In the genomic region with DNA sequence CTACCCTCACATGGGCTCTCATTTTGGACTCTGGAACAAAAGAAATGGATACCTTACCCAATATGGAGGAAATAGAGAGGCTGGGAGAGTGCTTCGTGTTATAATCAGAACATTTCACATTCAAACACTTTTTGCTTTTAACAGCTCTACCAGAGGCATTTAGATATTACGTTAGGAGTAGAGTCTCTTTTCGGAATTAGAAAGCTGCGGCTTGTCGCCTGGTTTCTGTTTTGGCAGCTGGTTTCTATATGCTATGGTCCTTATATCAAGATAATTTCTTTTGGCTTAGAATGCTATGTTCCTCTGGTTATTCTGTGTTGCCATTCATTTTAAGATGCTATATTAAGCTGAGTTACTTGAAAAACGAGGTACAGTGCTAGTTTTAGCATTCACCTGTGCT, we compare ENCODE assay signal across 28 cellular contexts.
"Had no signal": no experiment of that assay in that cellular context is flagged by ENCODE, and none has a peak within 500 bp of the region (broad histone marks: within the 10 kb centered on the region; RNA-seq: fewer than 3 reads in every experiment).

No MANE protein-coding gene starts in this region.

- H3K9me3 ChIP-seq: MG63, Peyer's patch had no signal

- H3K4me1 Mint-ChIP-seq: activated CD4-positive, alpha-beta T cell treated with anti-CD3 and anti-CD28 coated beads for 36 hours; activated CD4-positive, alpha-beta T cell treated with anti-CD3 and anti-CD28 coated beads, Interleukin-2, amount 10 ng/mL, durations not matched to agents 7 days and 5 days had no signal

- ATAC-seq: activated CD4-positive, alpha-beta T cell treated with anti-CD3 and anti-CD28 coated beads for 36 hours; activated CD4-positive, CD25-positive, alpha-beta regulatory T cell treated with anti-CD3 and anti-CD28 coated beads, Interleukin-2, amount 50 U/mL, for 24 hours; activated CD8-positive, alpha-beta T cell treated with anti-CD3 and anti-CD28 coated beads, Interleukin-2, amount 10 ng/mL, durations not matched to agents 7 days and 5 days; activated naive CD4-positive, alpha-beta T cell treated with anti-CD3 and anti-CD28 coated beads, Interleukin-2, amount 50 U/mL, for 72 hours; activated T-cell treated with anti-CD3 and anti-CD28 coated beads, Interleukin-2, amount 50 U/mL, for 4 hours; PC-3 had no signal

- H3K9me3 Mint-ChIP-seq: activated CD4-positive, alpha-beta T cell treated with anti-CD3 and anti-CD28 coated beads, Interleukin-2, amount 10 ng/mL, durations not matched to agents 7 days and 5 days; activated naive CD4-positive, alpha-beta T cell treated with anti-CD3 and anti-CD28 coated beads for 36 hours; activated naive CD4-positive, alpha-beta T cell treated with anti-CD3 and anti-CD28 coated beads, Interleukin-2, amount 50 U/mL, for 72 hours; activated T-cell treated with anti-CD3 and anti-CD28 coated beads, Interleukin-2, amount 50 U/mL, for 4 hours; activated T-helper 1 cell treated with anti-CD3 and anti-CD28 coated beads, Interleukin-12 subunit alpha, Interleukin-12 subunit beta, Interleukin-2, Interleukin-4 antibody, amounts not matched to agents 30 ng/mL and 10 ng/mL and 1 ng/mL, durations not matched to agents 14 hours and 24 hours and 36 hours had no signal

- H3K4me3 Mint-ChIP-seq: activated CD4-positive, alpha-beta T cell treated with anti-CD3 and anti-CD28 coated beads for 36 hours; activated CD4-positive, alpha-beta T cell treated with anti-CD3 and anti-CD28 coated beads, Interleukin-2, amount 10 ng/mL, durations not matched to agents 7 days and 5 days; activated CD8-positive, alpha-beta T cell treated with anti-CD3 and anti-CD28 coated beads, Interleukin-2, amount 10 ng/mL, durations not matched to agents 7 days and 5 days; activated naive CD4-positive, alpha-beta T cell treated with anti-CD3 and anti-CD28 coated beads for 36 hours; activated T-cell treated with anti-CD3 and anti-CD28 coated beads, Interleukin-2, amount 50 U/mL, for 4 hours; activated T-helper 1 cell treated with anti-CD3 and anti-CD28 coated beads, Interleukin-12 subunit alpha, Interleukin-12 subunit beta, Interleukin-2, Interleukin-4 antibody, amounts not matched to agents 30 ng/mL and 10 ng/mL and 1 ng/mL, durations not matched to agents 14 hours and 24 hours and 36 hours had no signal

- H3K4me1 ChIP-seq: Peyer's patch had no signal

- H3K36me3 Mint-ChIP-seq: activated naive CD4-positive, alpha-beta T cell treated with anti-CD3 and anti-CD28 coated beads, Interleukin-2, amount 50 U/mL, for 72 hours; brain had no signal

- H3K36me3 ChIP-seq: MG63, Peyer's patch had no signal

- H3K27ac Mint-ChIP-seq: activated CD4-positive, alpha-beta T cell treated with anti-CD3 and anti-CD28 coated beads for 36 hours; activated CD4-positive, alpha-beta T cell treated with anti-CD3 and anti-CD28 coated beads, Interleukin-2, amount 10 ng/mL, durations not matched to agents 7 days and 5 days; activated CD8-positive, alpha-beta T cell treated with anti-CD3 and anti-CD28 coated beads, Interleukin-2, amount 10 ng/mL, durations not matched to agents 7 days and 5 days; activated naive CD4-positive, alpha-beta T cell treated with anti-CD3 and anti-CD28 coated beads for 36 hours; activated naive CD4-positive, alpha-beta T cell treated with anti-CD3 and anti-CD28 coated beads, Interleukin-2, amount 50 U/mL, for 72 hours; activated T-helper 1 cell treated with anti-CD3 and anti-CD28 coated beads, Interleukin-12 subunit alpha, Interleukin-12 subunit beta, Interleukin-2, Interleukin-4 antibody, amounts not matched to agents 30 ng/mL and 10 ng/mL and 1 ng/mL, durations not matched to agents 14 hours and 24 hours and 36 hours had no signal

- H3K27me3 ChIP-seq: MG63, Peyer's patch had no signal

- DNase-seq: activated CD4-positive, alpha-beta T cell treated with anti-CD3 and anti-CD28 coated beads for 36 hours; activated CD4-positive, alpha-beta T cell treated with anti-CD3 and anti-CD28 coated beads, Interleukin-2, amount 10 ng/mL, durations not matched to agents 7 days and 5 days; activated CD4-positive, alpha-beta T cell treated with anti-CD3 and anti-CD28 coated beads, Interleukin-2, amount 50 U/mL, for 48 hours; activated CD8-positive, alpha-beta T cell treated with anti-CD3 and anti-CD28 coated beads, Interleukin-2, amount 10 ng/mL, durations not matched to agents 7 days and 5 days; activated gamma-delta T cell treated with Interleukin-2 at 50 U/mL for 16 hours; activated naive CD4-positive, alpha-beta T cell treated with anti-CD3 and anti-CD28 coated beads for 36 hours; activated T-cell treated with anti-CD3 and anti-CD28 coated beads, Interleukin-2, amount 50 U/mL, for 4 hours; anterior cingulate cortex; central memory CD4-positive, alpha-beta T cell; Kasumi-1; KG1; MG63; NCI-H1048; NCI-H1105 treated with DMSO at 0.1 percent for 48 hours; NCI-H1436; NCI-H187; NCI-H2029 treated with DMSO at 0.1 percent for 48 hours; NCI-H2107; NCI-H226; PC-3; Peyer's patch; RPMI8226; SIG-M5; T1000 had no signal

- H3K27ac ChIP-seq: Peyer's patch had no signal

- H3K4me3 ChIP-seq: MG63, Peyer's patch had no signal
